1 cellular context compared by ENCODE assay signal in the genomic region with DNA sequence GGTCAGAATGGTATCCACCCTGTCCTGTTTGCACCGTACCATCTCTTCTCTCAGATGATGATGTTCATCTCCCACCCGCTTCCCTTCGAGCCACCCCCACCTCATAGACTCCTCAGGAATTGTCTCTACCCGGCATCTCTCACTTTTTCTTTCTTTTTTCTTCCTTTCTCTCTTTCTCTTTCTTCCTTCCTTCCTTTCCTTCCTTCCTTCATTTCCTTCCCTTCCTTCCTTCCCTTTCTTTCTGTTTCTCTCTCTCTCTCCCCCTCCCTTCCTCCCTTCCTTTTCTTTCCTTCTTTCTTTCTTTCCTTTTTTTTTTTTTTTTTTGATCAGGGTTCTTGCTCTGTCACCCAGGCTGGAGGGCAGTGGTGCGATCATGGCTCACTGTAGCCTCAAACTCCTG.
A peak's percentile ranks its signal among the peaks of the same experiment; 100 is the strongest.
TF ChIP-seq lines count a peak whose summit lies in the region.

No MANE protein-coding gene starts in this region.

TF ChIP-seq in K562, 482 proteins besides CTCF, POLR2A, EP300 and RAD21 (continued from another document and continues in another):
- TF ChIP-seq MNT (conservative IDR thresholded peaks at IDR 0.05): no peak
- TF ChIP-seq TCF15 (CRISPR knock-in tag; IDR thresholded peaks at IDR 0.05): no peak
- TF ChIP-seq HDAC1 (IDR thresholded peaks at IDR 0.05): no peak
- TF ChIP-seq NR2F6 (CRISPR knock-in tag; IDR thresholded peaks at IDR 0.05): no peak
- TF ChIP-seq LARP7 (IDR thresholded peaks at IDR 0.05): peak; percentile 51; the same call in 1 of the 2 replicates
- no peak for TF ChIP-seq NR2C1 (IDR thresholded peaks at IDR 0.05)
- TF ChIP-seq NR2C1 (tag; IDR thresholded peaks at IDR 0.05): no peak
- no peak for TF ChIP-seq ZNF311 (CRISPR knock-in tag; IDR thresholded peaks at IDR 0.05)
- no peak for TF ChIP-seq DACH1 (IDR thresholded peaks at IDR 0.05; ENCODE audit: partially characterized antibody)
- no peak for TF ChIP-seq CBFA2T3 (IDR thresholded peaks at IDR 0.05)
- no peak for TF ChIP-seq ZBTB11 (CRISPR knock-in tag; IDR thresholded peaks at IDR 0.05)
- no peak for TF ChIP-seq EZH2 (IDR thresholded peaks at IDR 0.05; ENCODE audit: borderline replicate concordance, low read depth, low read length)
- TF ChIP-seq FOXJ3 (CRISPR knock-in tag; IDR thresholded peaks at IDR 0.05): no peak
- TF ChIP-seq, protein P1, sequence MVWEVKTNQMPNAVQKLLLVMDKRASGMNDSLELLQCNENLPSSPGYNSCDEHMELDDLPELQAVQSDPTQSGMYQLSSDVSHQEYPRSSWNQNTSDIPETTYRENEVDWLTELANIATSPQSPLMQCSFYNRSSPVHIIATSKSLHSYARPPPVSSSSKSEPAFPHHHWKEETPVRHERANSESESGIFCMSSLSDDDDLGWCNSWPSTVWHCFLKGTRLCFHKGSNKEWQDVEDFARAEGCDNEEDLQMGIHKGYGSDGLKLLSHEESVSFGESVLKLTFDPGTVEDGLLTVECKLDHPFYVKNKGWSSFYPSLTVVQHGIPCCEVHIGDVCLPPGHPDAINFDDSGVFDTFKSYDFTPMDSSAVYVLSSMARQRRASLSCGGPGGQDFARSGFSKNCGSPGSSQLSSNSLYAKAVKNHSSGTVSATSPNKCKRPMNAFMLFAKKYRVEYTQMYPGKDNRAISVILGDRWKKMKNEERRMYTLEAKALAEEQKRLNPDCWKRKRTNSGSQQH (CRISPR knock-in tag; IDR thresholded peaks at IDR 0.05): peak; percentile 85
- no peak for TF ChIP-seq CREM (IDR thresholded peaks at IDR 0.05; ENCODE audit: low read depth)
- no peak for TF ChIP-seq CUX1 (CRISPR knock-in tag; IDR thresholded peaks at IDR 0.05)
- no peak for TF ChIP-seq MXD1 (CRISPR knock-in tag; IDR thresholded peaks at IDR 0.05; ENCODE audit: borderline replicate concordance, poor library complexity, severe bottlenecking)
- TF ChIP-seq POU5F1 (IDR thresholded peaks at IDR 0.05; ENCODE audit: borderline replicate concordance, low read depth, low read length, partially characterized antibody): no peak
- TF ChIP-seq TCFL5 (CRISPR knock-in tag; conservative IDR thresholded peaks at IDR 0.05): no peak
- TF ChIP-seq ZNF77 (CRISPR knock-in tag; IDR thresholded peaks at IDR 0.05): no peak
- TF ChIP-seq, protein P2, sequence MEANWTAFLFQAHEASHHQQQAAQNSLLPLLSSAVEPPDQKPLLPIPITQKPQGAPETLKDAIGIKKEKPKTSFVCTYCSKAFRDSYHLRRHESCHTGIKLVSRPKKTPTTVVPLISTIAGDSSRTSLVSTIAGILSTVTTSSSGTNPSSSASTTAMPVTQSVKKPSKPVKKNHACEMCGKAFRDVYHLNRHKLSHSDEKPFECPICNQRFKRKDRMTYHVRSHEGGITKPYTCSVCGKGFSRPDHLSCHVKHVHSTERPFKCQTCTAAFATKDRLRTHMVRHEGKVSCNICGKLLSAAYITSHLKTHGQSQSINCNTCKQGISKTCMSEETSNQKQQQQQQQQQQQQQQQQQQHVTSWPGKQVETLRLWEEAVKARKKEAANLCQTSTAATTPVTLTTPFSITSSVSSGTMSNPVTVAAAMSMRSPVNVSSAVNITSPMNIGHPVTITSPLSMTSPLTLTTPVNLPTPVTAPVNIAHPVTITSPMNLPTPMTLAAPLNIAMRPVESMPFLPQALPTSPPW (CRISPR knock-in tag; IDR thresholded peaks at IDR 0.05): no peak
- TF ChIP-seq RFX1 (IDR thresholded peaks at IDR 0.05): no peak
- TF ChIP-seq FOXA3 (CRISPR knock-in tag; conservative IDR thresholded peaks at IDR 0.05 in 1 of 2, IDR thresholded peaks at IDR 0.05 in 1 of 2): no peak
- no peak for TF ChIP-seq CREB1 (IDR thresholded peaks at IDR 0.05)
- TF ChIP-seq CREB1 (CRISPR knock-in tag; IDR thresholded peaks at IDR 0.05): no peak
- peak; percentile 24 for TF ChIP-seq ARHGAP35 (IDR thresholded peaks at IDR 0.05; ENCODE audit: partially characterized antibody)
- no peak for TF ChIP-seq ZNF140 (CRISPR knock-in tag; IDR thresholded peaks at IDR 0.05)
- peak in 1 of 2 experiments; percentile 28; a peak in 1 of 4 replicates for TF ChIP-seq MAZ (CRISPR knock-in tag; conservative IDR thresholded peaks at IDR 0.05 in 1 of 2, IDR thresholded peaks at IDR 0.05 in 1 of 2)
- no peak for TF ChIP-seq BRD9 (IDR thresholded peaks at IDR 0.05; ENCODE audit: low read depth, partially characterized antibody)
- no peak for TF ChIP-seq GATA2 (CRISPR knock-in tag; IDR thresholded peaks at IDR 0.05)
- TF ChIP-seq HMGXB4 (CRISPR knock-in tag; IDR thresholded peaks at IDR 0.05): no peak
- TF ChIP-seq LCOR (CRISPR knock-in tag; IDR thresholded peaks at IDR 0.05): no peak
- TF ChIP-seq, protein P3, sequence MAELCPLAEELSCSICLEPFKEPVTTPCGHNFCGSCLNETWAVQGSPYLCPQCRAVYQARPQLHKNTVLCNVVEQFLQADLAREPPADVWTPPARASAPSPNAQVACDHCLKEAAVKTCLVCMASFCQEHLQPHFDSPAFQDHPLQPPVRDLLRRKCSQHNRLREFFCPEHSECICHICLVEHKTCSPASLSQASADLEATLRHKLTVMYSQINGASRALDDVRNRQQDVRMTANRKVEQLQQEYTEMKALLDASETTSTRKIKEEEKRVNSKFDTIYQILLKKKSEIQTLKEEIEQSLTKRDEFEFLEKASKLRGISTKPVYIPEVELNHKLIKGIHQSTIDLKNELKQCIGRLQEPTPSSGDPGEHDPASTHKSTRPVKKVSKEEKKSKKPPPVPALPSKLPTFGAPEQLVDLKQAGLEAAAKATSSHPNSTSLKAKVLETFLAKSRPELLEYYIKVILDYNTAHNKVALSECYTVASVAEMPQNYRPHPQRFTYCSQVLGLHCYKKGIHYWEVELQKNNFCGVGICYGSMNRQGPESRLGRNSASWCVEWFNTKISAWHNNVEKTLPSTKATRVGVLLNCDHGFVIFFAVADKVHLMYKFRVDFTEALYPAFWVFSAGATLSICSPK (IDR thresholded peaks at IDR 0.05; ENCODE audit: borderline replicate concordance): peak; percentile 41; the same call in 1 of the 2 replicates
- TF ChIP-seq, protein P4, sequence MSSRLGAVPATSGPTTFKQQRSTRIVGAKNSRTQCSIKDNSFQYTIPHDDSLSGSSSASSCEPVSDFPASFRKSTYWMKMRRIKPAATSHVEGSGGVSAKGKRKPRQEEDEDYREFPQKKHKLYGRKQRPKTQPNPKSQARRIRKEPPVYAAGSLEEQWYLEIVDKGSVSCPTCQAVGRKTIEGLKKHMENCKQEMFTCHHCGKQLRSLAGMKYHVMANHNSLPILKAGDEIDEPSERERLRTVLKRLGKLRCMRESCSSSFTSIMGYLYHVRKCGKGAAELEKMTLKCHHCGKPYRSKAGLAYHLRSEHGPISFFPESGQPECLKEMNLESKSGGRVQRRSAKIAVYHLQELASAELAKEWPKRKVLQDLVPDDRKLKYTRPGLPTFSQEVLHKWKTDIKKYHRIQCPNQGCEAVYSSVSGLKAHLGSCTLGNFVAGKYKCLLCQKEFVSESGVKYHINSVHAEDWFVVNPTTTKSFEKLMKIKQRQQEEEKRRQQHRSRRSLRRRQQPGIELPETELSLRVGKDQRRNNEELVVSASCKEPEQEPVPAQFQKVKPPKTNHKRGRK (tag; IDR thresholded peaks at IDR 0.05): peak; percentile 98
- TF ChIP-seq, protein P5, sequence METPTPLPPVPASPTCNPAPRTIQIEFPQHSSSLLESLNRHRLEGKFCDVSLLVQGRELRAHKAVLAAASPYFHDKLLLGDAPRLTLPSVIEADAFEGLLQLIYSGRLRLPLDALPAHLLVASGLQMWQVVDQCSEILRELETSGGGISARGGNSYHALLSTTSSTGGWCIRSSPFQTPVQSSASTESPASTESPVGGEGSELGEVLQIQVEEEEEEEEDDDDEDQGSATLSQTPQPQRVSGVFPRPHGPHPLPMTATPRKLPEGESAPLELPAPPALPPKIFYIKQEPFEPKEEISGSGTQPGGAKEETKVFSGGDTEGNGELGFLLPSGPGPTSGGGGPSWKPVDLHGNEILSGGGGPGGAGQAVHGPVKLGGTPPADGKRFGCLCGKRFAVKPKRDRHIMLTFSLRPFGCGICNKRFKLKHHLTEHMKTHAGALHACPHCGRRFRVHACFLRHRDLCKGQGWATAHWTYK (CRISPR knock-in tag; IDR thresholded peaks at IDR 0.05): no peak
- no peak for TF ChIP-seq ZNF253 (CRISPR knock-in tag; conservative IDR thresholded peaks at IDR 0.05)
